8 cellular contexts compared by ENCODE assay signal in genomic region chr6:127641905-127642304, GRCh38.
DNase-seq lines count a peak whose midpoint lies in the region; ATAC-seq and TF ChIP-seq lines count a peak whose summit lies in the region.

No MANE protein-coding gene starts in this region.

- H3K36me3 ChIP-seq in hepatocyte (replicated peaks; ENCODE audit: insufficient read depth, low read depth): no peaks in the 10 kb centered on the region

- no peak overlapping the region for H3K4me3 ChIP-seq in hepatocyte

- 34% methylated on average over 7 of the region's 7 CpGs for WGBS in hepatocyte (ENCODE audit: low lambda C conversion rate, missing lambda C conversion rate)

- H3K4me1 Mint-ChIP-seq in WTC11: no peaks in the 10 kb centered on the region
- no peaks in the 10 kb centered on the region for H3K4me1 Mint-ChIP-seq in type B pancreatic cell (ENCODE audit: unreplicated experiment)

- peak; percentile 99 for ATAC-seq in WTC11

- CTCF ChIA-PET in WTC11 (lab: Charles Lee): interaction anchor here (0.6 to 3.3 kb wide), 16 partner anchors 13 to 1859 kb away, joined by 3 to 16 read pairs (median 4); partner anchors contain the start of gene MTCL3

- no peaks in the 10 kb centered on the region for H3K79me2 ChIP-seq in hepatocyte

- H3K9me3 ChIP-seq in hepatocyte (ENCODE audit: low read depth): no peaks in the 10 kb centered on the region

- POLR2A ChIA-PET in WTC11 (lab: Charles Lee): interaction anchor here (0.6 kb wide), 1 partner anchor 462 kb away, joined by 5 read pairs; no protein-coding TSS in a partner anchor

- H2AFZ ChIP-seq in hepatocyte: no peak overlapping the region

- H3K4me3 Mint-ChIP-seq in WTC11: no peak overlapping the region
- H3K4me3 Mint-ChIP-seq in type B pancreatic cell: no peak overlapping the region

- no peaks in the 10 kb centered on the region for H4K20me1 ChIP-seq in hepatocyte (ENCODE audit: insufficient read depth, poor library complexity, severe bottlenecking)

- no peak overlapping the region for H3K4me2 ChIP-seq in hepatocyte

- H3K27ac ChIP-seq in hepatocyte: no peak overlapping the region

- H3K9me2 ChIP-seq in hepatocyte (replicated peaks; ENCODE audit: insufficient read depth): no peaks in the 10 kb centered on the region

- H3K36me3 Mint-ChIP-seq in WTC11 (no peaks in the 10 kb centered on the region), type B pancreatic cell (no peaks in the 10 kb centered on the region)

- peaks cover 2% of the 10 kb centered on the region; the same call in 1 of the 2 replicates for H3K27me3 Mint-ChIP-seq in WTC11 (ENCODE audit: low read depth)
- H3K27me3 Mint-ChIP-seq in type B pancreatic cell: peaks cover 6% of the 10 kb centered on the region

- H3K4me1 ChIP-seq in hepatocyte (ENCODE audit: insufficient read depth): no peaks in the 10 kb centered on the region

- H3K9me3 Mint-ChIP-seq in WTC11 (peaks cover 7% of the 10 kb centered on the region), type B pancreatic cell (no peaks in the 10 kb centered on the region)

- peak; percentile 64 for TF ChIP-seq CTCF in WTC11 (IDR thresholded peaks at IDR 0.05)
- peak; percentile 67 for TF ChIP-seq CTCF in hepatocyte (IDR thresholded peaks at IDR 0.05; ENCODE audit: poor library complexity)
- TF ChIP-seq CTCF in type B pancreatic cell (conservative IDR thresholded peaks at IDR 0.05): peak; percentile 81

- H3K27ac Mint-ChIP-seq in WTC11: no peak overlapping the region
- no peak overlapping the region for H3K27ac Mint-ChIP-seq in type B pancreatic cell

- peak; percentile 1 for DNase-seq in stimulated activated CD4-positive, alpha-beta T cell treated with anti-CD3 and anti-CD28 coated beads, Interleukin-4, amount 100 ng/mL, for 1 hour
- DNase-seq in stimulated activated CD4-positive, alpha-beta T cell treated with anti-CD3 and anti-CD28 coated beads, Interleukin-1b, Interleukin-23, amount 100 ng/mL, for 48 hours: no peak
- DNase-seq in HCEC 1CT (peak; percentile 40), MV-4-11 (lab: John Stamatoyannopoulos, UW) (peak; percentile 4), WTC11 (ENCODE audit: low spot score) (peak; percentile 31), hepatocyte (ENCODE audit: low spot score) (peak; percentile 51), type B pancreatic cell (ENCODE audit: extremely low spot score, unreplicated experiment) (no peak), NCI-H226 (no peak)

- no peaks in the 10 kb centered on the region for H3K27me3 ChIP-seq in hepatocyte

TF ChIP-seq in WTC11, 78 proteins besides CTCF, POLR2A, EP300 and RAD21 (continues in another document):
- TF ChIP-seq FOXP1 (CRISPR knock-in tag; IDR thresholded peaks at IDR 0.05; ENCODE audit: borderline replicate concordance): no peak
- no peak for TF ChIP-seq SP1 (CRISPR knock-in tag; conservative IDR thresholded peaks at IDR 0.05)
- TF ChIP-seq, protein P1, sequence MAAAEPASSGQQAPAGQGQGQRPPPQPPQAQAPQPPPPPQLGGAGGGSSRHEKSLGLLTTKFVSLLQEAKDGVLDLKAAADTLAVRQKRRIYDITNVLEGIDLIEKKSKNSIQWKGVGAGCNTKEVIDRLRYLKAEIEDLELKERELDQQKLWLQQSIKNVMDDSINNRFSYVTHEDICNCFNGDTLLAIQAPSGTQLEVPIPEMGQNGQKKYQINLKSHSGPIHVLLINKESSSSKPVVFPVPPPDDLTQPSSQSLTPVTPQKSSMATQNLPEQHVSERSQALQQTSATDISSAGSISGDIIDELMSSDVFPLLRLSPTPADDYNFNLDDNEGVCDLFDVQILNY (CRISPR knock-in tag; IDR thresholded peaks at IDR 0.05): no peak
- TF ChIP-seq ZNF416 (CRISPR knock-in tag; IDR thresholded peaks at IDR 0.05): no peak
- no peak for TF ChIP-seq ZNF671 (CRISPR knock-in tag; IDR thresholded peaks at IDR 0.05)
- TF ChIP-seq ZMAT4 (CRISPR knock-in tag; IDR thresholded peaks at IDR 0.05): no peak
- TF ChIP-seq KAT7 (CRISPR knock-in tag; IDR thresholded peaks at IDR 0.05; ENCODE audit: borderline replicate concordance): no peak
- TF ChIP-seq FOXJ3 (CRISPR knock-in tag; IDR thresholded peaks at IDR 0.05; ENCODE audit: borderline replicate concordance): no peak
- no peak for TF ChIP-seq CREM (CRISPR knock-in tag; IDR thresholded peaks at IDR 0.05)
- TF ChIP-seq CBFB (CRISPR knock-in tag; IDR thresholded peaks at IDR 0.05; ENCODE audit: low read depth): no peak
- TF ChIP-seq, protein P2, sequence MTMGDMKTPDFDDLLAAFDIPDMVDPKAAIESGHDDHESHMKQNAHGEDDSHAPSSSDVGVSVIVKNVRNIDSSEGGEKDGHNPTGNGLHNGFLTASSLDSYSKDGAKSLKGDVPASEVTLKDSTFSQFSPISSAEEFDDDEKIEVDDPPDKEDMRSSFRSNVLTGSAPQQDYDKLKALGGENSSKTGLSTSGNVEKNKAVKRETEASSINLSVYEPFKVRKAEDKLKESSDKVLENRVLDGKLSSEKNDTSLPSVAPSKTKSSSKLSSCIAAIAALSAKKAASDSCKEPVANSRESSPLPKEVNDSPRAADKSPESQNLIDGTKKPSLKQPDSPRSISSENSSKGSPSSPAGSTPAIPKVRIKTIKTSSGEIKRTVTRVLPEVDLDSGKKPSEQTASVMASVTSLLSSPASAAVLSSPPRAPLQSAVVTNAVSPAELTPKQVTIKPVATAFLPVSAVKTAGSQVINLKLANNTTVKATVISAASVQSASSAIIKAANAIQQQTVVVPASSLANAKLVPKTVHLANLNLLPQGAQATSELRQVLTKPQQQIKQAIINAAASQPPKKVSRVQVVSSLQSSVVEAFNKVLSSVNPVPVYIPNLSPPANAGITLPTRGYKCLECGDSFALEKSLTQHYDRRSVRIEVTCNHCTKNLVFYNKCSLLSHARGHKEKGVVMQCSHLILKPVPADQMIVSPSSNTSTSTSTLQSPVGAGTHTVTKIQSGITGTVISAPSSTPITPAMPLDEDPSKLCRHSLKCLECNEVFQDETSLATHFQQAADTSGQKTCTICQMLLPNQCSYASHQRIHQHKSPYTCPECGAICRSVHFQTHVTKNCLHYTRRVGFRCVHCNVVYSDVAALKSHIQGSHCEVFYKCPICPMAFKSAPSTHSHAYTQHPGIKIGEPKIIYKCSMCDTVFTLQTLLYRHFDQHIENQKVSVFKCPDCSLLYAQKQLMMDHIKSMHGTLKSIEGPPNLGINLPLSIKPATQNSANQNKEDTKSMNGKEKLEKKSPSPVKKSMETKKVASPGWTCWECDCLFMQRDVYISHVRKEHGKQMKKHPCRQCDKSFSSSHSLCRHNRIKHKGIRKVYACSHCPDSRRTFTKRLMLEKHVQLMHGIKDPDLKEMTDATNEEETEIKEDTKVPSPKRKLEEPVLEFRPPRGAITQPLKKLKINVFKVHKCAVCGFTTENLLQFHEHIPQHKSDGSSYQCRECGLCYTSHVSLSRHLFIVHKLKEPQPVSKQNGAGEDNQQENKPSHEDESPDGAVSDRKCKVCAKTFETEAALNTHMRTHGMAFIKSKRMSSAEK (CRISPR knock-in tag; IDR thresholded peaks at IDR 0.05; ENCODE audit: borderline replicate concordance): no peak
- TF ChIP-seq MYBL2 (CRISPR knock-in tag; IDR thresholded peaks at IDR 0.05): no peak
- TF ChIP-seq, protein P3, sequence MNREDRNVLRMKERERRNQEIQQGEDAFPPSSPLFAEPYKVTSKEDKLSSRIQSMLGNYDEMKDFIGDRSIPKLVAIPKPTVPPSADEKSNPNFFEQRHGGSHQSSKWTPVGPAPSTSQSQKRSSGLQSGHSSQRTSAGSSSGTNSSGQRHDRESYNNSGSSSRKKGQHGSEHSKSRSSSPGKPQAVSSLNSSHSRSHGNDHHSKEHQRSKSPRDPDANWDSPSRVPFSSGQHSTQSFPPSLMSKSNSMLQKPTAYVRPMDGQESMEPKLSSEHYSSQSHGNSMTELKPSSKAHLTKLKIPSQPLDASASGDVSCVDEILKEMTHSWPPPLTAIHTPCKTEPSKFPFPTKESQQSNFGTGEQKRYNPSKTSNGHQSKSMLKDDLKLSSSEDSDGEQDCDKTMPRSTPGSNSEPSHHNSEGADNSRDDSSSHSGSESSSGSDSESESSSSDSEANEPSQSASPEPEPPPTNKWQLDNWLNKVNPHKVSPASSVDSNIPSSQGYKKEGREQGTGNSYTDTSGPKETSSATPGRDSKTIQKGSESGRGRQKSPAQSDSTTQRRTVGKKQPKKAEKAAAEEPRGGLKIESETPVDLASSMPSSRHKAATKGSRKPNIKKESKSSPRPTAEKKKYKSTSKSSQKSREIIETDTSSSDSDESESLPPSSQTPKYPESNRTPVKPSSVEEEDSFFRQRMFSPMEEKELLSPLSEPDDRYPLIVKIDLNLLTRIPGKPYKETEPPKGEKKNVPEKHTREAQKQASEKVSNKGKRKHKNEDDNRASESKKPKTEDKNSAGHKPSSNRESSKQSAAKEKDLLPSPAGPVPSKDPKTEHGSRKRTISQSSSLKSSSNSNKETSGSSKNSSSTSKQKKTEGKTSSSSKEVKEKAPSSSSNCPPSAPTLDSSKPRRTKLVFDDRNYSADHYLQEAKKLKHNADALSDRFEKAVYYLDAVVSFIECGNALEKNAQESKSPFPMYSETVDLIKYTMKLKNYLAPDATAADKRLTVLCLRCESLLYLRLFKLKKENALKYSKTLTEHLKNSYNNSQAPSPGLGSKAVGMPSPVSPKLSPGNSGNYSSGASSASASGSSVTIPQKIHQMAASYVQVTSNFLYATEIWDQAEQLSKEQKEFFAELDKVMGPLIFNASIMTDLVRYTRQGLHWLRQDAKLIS (CRISPR knock-in tag; IDR thresholded peaks at IDR 0.05; ENCODE audit: borderline replicate concordance): no peak
- TF ChIP-seq GTF2I (CRISPR knock-in tag; conservative IDR thresholded peaks at IDR 0.05): no peak
- no peak for TF ChIP-seq IRF1 (CRISPR knock-in tag; IDR thresholded peaks at IDR 0.05)

Comparison
In these comparisons a context has a peak if more than half of its experiments do, and no peak if none do; other contexts are left out.
1. DNase-seq: peak in stimulated activated CD4-positive, alpha-beta T cell treated with anti-CD3 and anti-CD28 coated beads, Interleukin-4, amount 100 ng/mL, for 1 hour (single experiment), HCEC 1CT (single experiment), MV-4-11 (single experiment), WTC11 (single experiment) and hepatocyte (single experiment); none in stimulated activated CD4-positive, alpha-beta T cell treated with anti-CD3 and anti-CD28 coated beads, Interleukin-1b, Interleukin-23, amount 100 ng/mL, for 48 hours (single experiment), type B pancreatic cell (single experiment) and NCI-H226 (single experiment).
2. Peak in every context shown above with its lines, with median percentiles within 50 percentile points of each other: CTCF ChIP-seq.